In the genomic region with DNA sequence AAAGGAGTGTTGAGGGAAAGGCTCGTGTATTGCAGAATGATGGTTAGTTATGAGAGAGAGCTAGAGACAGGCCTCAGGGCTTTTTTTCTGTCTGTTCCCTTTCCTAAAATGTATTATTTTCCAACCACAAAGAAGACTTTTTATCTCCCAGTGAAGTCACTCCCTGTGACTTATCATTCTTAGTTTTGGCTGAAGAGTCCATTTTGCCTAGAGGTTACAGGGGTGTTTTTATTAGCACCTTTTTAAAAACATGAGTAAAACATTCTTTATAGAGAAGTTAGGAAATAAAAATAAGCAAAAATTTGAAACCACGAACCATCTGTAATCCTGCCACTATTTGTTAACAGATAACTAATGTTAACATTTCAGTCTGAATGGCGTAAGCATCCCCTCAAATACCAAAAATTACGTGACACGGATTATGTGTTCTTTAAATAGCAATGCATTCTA, we compare ENCODE assay signal across 11 cellular contexts. TPM values are rescaled to one million over a fixed set of nuclear protein-coding genes. Genes with fewer than 3 reads are reported as not detected.
A peak's percentile ranks its signal among the peaks of the same experiment; 100 is the strongest.
DNase-seq lines count a peak whose midpoint lies in the region; ATAC-seq and TF ChIP-seq lines count a peak whose summit lies in the region.
"Had no signal": no experiment of that assay in that cellular context is flagged by ENCODE, and none has a peak within 500 bp of the region (broad histone marks: within the 10 kb centered on the region; RNA-seq: fewer than 3 reads in every experiment).

No MANE protein-coding gene starts in this region.

- H3K4me1 ChIP-seq in mesenchymal stem cell (ENCODE audit: control insufficient read depth, insufficient read depth, low read depth, low read length) = peaks cover 1% of the 10 kb centered on the region
- H3K4me1 ChIP-seq: sigmoid colon had no signal

- no peak overlapping the region for H3K4me3 Mint-ChIP-seq in CD14-positive monocyte
- H3K4me3 Mint-ChIP-seq in activated naive CD8-positive, alpha-beta T cell treated with anti-CD3 and anti-CD28 coated beads, Interleukin-2, amount 50 U/mL, for 24 hours = peak overlapping the region; percentile 21
- no peak overlapping the region for H3K4me3 Mint-ChIP-seq in glutamatergic neuron (ENCODE audit: unreplicated experiment)

- ATAC-seq in activated naive CD8-positive, alpha-beta T cell treated with anti-CD3 and anti-CD28 coated beads, Interleukin-2, amount 50 U/mL, for 24 hours = peak; percentile 75
- ATAC-seq in GM21423 (IDR thresholded peaks at IDR 0.05; ENCODE audit: unreplicated experiment) (no peak), GM21381 (IDR thresholded peaks at IDR 0.05; ENCODE audit: unreplicated experiment) (no peak)
- ATAC-seq: PC-3 had no signal

- in situ Hi-C loops in KBM-7 (cut with MboI; ENCODE audit: low pct_unique_long_range_greater_than_20kb, low sequenced_read_pairs) = no loop called here

- peaks cover 4% of the 10 kb centered on the region for H3K79me1 ChIP-seq in mesenchymal stem cell (replicated peaks; ENCODE audit: low read length, poor library complexity, severe bottlenecking)

- H4K91ac ChIP-seq in mesenchymal stem cell (ENCODE audit: low read length) = no peak overlapping the region

- H3K27me3 Mint-ChIP-seq in CD14-positive monocyte (ENCODE audit: low read depth in 3 of 3) (no peaks in the 10 kb centered on the region), glutamatergic neuron (ENCODE audit: unreplicated experiment) (no peaks in the 10 kb centered on the region)
- no peaks in the 10 kb centered on the region for H3K27me3 Mint-ChIP-seq in activated naive CD8-positive, alpha-beta T cell treated with anti-CD3 and anti-CD28 coated beads, Interleukin-2, amount 50 U/mL, for 24 hours

- H2AFZ ChIP-seq in mesenchymal stem cell (ENCODE audit: low read depth, low read length) = no peak overlapping the region

- H2BK15ac ChIP-seq in mesenchymal stem cell (ENCODE audit: low read depth, poor library complexity, severe bottlenecking) = no peak overlapping the region

- H4K8ac ChIP-seq in mesenchymal stem cell (ENCODE audit: low read length) = no peak overlapping the region

- H3K4ac ChIP-seq in mesenchymal stem cell (ENCODE audit: low read depth in 1 of 2, low read length in 2 of 2) = no peak overlapping the region

- peak overlapping the region; percentile 46 for H3K27ac ChIP-seq in mesenchymal stem cell (ENCODE audit: low read length, poor library complexity, severe bottlenecking)
- H3K27ac ChIP-seq: sigmoid colon had no signal

- intact Hi-C loops in CD14-positive monocyte (cut with micrococcal nuclease) = no loop called here

- H3K14ac ChIP-seq in mesenchymal stem cell (ENCODE audit: low read length in 2 of 2) = no peak overlapping the region

- H3K36me3 Mint-ChIP-seq in CD14-positive monocyte (peaks cover 30 to 46% of the 10 kb centered on the region in 2 donors), glutamatergic neuron (ENCODE audit: unreplicated experiment) (no peaks in the 10 kb centered on the region)
- peaks cover 46% of the 10 kb centered on the region for H3K36me3 Mint-ChIP-seq in activated naive CD8-positive, alpha-beta T cell treated with anti-CD3 and anti-CD28 coated beads, Interleukin-2, amount 50 U/mL, for 24 hours (ENCODE audit: low read depth)

- no peak overlapping the region for H2AK5ac ChIP-seq in mesenchymal stem cell (ENCODE audit: low read length, severe bottlenecking)

- WGBS in mesenchymal stem cell = no CpG with 5 or more reads among the region's 5 CpGs

- peaks cover 0 to 6% (median 2%) of the 10 kb centered on the region in 7 donors for H3K9me3 Mint-ChIP-seq in CD14-positive monocyte
- H3K9me3 Mint-ChIP-seq in activated naive CD8-positive, alpha-beta T cell treated with anti-CD3 and anti-CD28 coated beads, Interleukin-2, amount 50 U/mL, for 24 hours = peaks cover 24% of the 10 kb centered on the region
- peaks cover 3% of the 10 kb centered on the region for H3K9me3 Mint-ChIP-seq in glutamatergic neuron (ENCODE audit: unreplicated experiment)

- H3K23ac ChIP-seq in mesenchymal stem cell (ENCODE audit: low read length in 2 of 2) = no peak overlapping the region

- H3K27ac Mint-ChIP-seq in CD14-positive monocyte (peak overlapping the region in 5 of 7 donors; percentile 46 to 91 (median 78)), glutamatergic neuron (ENCODE audit: unreplicated experiment) (no peak overlapping the region)
- H3K27ac Mint-ChIP-seq in activated naive CD8-positive, alpha-beta T cell treated with anti-CD3 and anti-CD28 coated beads, Interleukin-2, amount 50 U/mL, for 24 hours = peak overlapping the region; percentile 99

- no peak overlapping the region for H2BK12ac ChIP-seq in mesenchymal stem cell (ENCODE audit: low read length in 2 of 2)

- no peak overlapping the region for H3K18ac ChIP-seq in mesenchymal stem cell (ENCODE audit: low read depth in 1 of 2, low read length in 2 of 2)

- TF ChIP-seq CTCF in CD14-positive monocyte (IDR thresholded peaks at IDR 0.05) (no peak), glutamatergic neuron (IDR thresholded peaks at IDR 0.05; ENCODE audit: partially characterized antibody, unreplicated experiment) (no peak)

- no peak overlapping the region for H3K4me3 ChIP-seq in mesenchymal stem cell (ENCODE audit: insufficient read depth in 1 of 2, low read depth in 1 of 2, low read length in 2 of 2)
- H3K4me3 ChIP-seq: sigmoid colon had no signal

- H3K4me1 Mint-ChIP-seq in CD14-positive monocyte (peaks cover 31% of the 10 kb centered on the region), glutamatergic neuron (ENCODE audit: low read depth, unreplicated experiment) (no peaks in the 10 kb centered on the region)
- peaks cover 65% of the 10 kb centered on the region for H3K4me1 Mint-ChIP-seq in activated naive CD8-positive, alpha-beta T cell treated with anti-CD3 and anti-CD28 coated beads, Interleukin-2, amount 50 U/mL, for 24 hours

- peak overlapping the region; percentile 42 for H3K9ac ChIP-seq in mesenchymal stem cell (ENCODE audit: low read length)

- no peaks in the 10 kb centered on the region for H3K9me3 ChIP-seq in mesenchymal stem cell (ENCODE audit: control insufficient read depth, low read length)
- H3K9me3 ChIP-seq: sigmoid colon had no signal

- no peaks in the 10 kb centered on the region for H3K27me3 ChIP-seq in mesenchymal stem cell (ENCODE audit: control insufficient read depth in 1 of 2, insufficient read depth in 1 of 2, low read length in 2 of 2)
- H3K27me3 ChIP-seq: sigmoid colon had no signal

- no peak overlapping the region for H3K4me2 ChIP-seq in mesenchymal stem cell (ENCODE audit: low read length, poor library complexity, severe bottlenecking)

- peaks cover 3 to 20% of the 10 kb centered on the region in 2 experiments for H3K36me3 ChIP-seq in mesenchymal stem cell (ENCODE audit: control insufficient read depth in 1 of 2, insufficient read depth in 2 of 2, low read depth in 1 of 2, low read length in 2 of 2)
- H3K36me3 ChIP-seq: sigmoid colon had no signal

- H2BK120ac ChIP-seq in mesenchymal stem cell (ENCODE audit: low read depth, low read length) = no peak overlapping the region

- no peak overlapping the region for H2BK5ac ChIP-seq in mesenchymal stem cell (ENCODE audit: low read depth, low read length, poor library complexity, severe bottlenecking)

- DNase-seq in CD14-positive monocyte (ENCODE audit: low spot score) = no peak
- peak; percentile 12 for DNase-seq in KBM-7
- no peak for DNase-seq in activated naive CD8-positive, alpha-beta T cell treated with anti-CD3 and anti-CD28 coated beads, Interleukin-2, amount 50 U/mL, for 24 hours
- DNase-seq in mesenchymal stem cell = peak; percentile 68
- no peak for DNase-seq in anterior cingulate cortex (lab: John Stamatoyannopoulos, UW)
- no peak for DNase-seq in glutamatergic neuron
- DNase-seq: NCI-H2107, sigmoid colon had no signal

RNA-seq across cellular contexts. Expression of a gene that starts 37.3 kb away (rescaled TPM):
- polyA plus RNA-seq in CD14-positive monocyte = 10 to 100 TPM; 11.6 to 15.4 TPM
- polyA plus RNA-seq in mesenchymal stem cell (2013, experiment 1 of 2) = 24.8 TPM
- 26.7 TPM for polyA plus RNA-seq in mesenchymal stem cell (2013, experiment 2 of 2)
- total RNA-seq in glutamatergic neuron (ENCODE audit: unreplicated experiment) = 17.0 TPM

RNA-seq across cellular contexts. Expression of a gene that starts 58.4 kb away (rescaled TPM):
- not detected for polyA plus RNA-seq in CD14-positive monocyte
- 0.07 TPM for polyA plus RNA-seq in mesenchymal stem cell (2013, experiment 1 of 2)
- 0.05 TPM for polyA plus RNA-seq in mesenchymal stem cell (2013, experiment 2 of 2)
- total RNA-seq in glutamatergic neuron (ENCODE audit: unreplicated experiment) = not detected
- total RNA-seq: PC-3, sigmoid colon had no signal
- polyA plus RNA-seq: sigmoid colon had no signal

Comparison
In these comparisons a context has a peak if more than half of its experiments do, and no peak if none do; other contexts are left out.
1. DNase-seq: peak in KBM-7 (single experiment) and mesenchymal stem cell (single experiment); none in CD14-positive monocyte (single experiment), activated naive CD8-positive, alpha-beta T cell treated with anti-CD3 and anti-CD28 coated beads, Interleukin-2, amount 50 U/mL, for 24 hours (single experiment), anterior cingulate cortex (0 of 58) and glutamatergic neuron (single experiment).